Comparison of ENCODE assay signal across 1 cellular context in the genomic region with DNA sequence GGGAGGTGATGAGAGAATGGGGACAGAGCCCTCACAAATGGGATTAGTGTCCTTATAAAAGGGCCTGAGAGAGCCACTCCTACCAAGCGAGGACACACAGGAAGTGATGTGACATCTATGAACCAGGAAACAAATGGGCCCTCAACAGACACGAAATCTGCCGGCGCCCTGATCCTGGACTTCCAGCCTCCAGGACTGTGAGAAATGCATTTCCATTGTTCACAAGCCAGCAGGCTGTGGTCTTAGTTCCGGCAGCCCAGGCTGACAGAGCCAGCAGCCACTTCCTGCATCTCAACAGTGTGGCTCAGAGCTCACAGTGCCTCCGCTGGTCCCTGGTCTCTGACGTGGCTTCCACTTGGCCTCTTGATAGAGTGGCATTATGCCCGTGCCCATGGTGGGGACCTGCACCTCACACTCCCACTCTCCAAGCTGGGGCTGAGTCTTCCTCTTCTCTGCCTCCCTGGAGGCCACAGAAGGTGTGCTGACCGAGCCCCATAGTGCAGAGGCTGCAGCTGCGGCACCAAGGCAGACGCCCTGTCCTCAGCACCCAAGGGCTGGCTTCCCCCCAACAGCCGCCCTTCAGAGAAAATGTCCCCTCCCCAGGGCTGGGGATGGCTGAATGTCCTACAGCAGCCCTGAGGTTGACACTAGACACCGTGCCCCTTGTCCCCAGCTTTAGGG.
TF ChIP-seq lines count a peak whose summit lies in the region.

No MANE protein-coding gene starts in this region.

TF ChIP-seq in GM23338, 12 proteins besides CTCF, POLR2A, EP300 and RAD21:
- TF ChIP-seq, protein P1, sequence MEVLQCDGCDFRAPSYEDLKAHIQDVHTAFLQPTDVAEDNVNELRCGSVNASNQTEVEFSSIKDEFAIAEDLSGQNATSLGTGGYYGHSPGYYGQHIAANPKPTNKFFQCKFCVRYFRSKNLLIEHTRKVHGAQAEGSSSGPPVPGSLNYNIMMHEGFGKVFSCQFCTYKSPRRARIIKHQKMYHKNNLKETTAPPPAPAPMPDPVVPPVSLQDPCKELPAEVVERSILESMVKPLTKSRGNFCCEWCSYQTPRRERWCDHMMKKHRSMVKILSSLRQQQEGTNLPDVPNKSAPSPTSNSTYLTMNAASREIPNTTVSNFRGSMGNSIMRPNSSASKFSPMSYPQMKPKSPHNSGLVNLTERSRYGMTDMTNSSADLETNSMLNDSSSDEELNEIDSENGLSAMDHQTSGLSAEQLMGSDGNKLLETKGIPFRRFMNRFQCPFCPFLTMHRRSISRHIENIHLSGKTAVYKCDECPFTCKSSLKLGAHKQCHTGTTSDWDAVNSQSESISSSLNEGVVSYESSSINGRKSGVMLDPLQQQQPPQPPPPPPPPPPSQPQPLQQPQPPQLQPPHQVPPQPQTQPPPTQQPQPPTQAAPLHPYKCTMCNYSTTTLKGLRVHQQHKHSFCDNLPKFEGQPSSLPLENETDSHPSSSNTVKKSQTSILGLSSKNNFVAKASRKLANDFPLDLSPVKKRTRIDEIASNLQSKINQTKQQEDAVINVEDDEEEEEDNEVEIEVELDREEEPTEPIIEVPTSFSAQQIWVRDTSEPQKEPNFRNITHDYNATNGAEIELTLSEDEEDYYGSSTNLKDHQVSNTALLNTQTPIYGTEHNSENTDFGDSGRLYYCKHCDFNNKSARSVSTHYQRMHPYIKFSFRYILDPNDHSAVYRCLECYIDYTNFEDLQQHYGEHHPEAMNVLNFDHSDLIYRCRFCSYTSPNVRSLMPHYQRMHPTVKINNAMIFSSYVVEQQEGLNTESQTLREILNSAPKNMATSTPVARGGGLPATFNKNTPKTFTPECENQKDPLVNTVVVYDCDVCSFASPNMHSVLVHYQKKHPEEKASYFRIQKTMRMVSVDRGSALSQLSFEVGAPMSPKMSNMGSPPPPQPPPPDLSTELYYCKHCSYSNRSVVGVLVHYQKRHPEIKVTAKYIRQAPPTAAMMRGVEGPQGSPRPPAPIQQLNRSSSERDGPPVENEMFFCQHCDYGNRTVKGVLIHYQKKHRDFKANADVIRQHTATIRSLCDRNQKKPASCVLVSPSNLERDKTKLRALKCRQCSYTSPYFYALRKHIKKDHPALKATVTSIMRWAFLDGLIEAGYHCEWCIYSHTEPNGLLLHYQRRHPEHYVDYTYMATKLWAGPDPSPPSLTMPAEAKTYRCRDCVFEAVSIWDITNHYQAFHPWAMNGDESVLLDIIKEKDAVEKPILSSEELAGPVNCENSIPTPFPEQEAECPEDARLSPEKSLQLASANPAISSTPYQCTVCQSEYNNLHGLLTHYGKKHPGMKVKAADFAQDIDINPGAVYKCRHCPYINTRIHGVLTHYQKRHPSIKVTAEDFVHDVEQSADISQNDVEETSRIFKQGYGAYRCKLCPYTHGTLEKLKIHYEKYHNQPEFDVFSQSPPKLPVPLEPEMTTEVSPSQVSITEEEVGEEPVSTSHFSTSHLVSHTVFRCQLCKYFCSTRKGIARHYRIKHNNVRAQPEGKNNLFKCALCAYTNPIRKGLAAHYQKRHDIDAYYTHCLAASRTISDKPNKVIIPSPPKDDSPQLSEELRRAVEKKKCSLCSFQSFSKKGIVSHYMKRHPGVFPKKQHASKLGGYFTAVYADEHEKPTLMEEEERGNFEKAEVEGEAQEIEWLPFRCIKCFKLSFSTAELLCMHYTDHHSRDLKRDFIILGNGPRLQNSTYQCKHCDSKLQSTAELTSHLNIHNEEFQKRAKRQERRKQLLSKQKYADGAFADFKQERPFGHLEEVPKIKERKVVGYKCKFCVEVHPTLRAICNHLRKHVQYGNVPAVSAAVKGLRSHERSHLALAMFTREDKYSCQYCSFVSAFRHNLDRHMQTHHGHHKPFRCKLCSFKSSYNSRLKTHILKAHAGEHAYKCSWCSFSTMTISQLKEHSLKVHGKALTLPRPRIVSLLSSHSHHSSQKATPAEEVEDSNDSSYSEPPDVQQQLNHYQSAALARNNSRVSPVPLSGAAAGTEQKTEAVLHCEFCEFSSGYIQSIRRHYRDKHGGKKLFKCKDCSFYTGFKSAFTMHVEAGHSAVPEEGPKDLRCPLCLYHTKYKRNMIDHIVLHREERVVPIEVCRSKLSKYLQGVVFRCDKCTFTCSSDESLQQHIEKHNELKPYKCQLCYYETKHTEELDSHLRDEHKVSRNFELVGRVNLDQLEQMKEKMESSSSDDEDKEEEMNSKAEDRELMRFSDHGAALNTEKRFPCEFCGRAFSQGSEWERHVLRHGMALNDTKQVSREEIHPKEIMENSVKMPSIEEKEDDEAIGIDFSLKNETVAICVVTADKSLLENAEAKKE (CRISPR knock-in tag; IDR thresholded peaks at IDR 0.05): no peak
- TF ChIP-seq, protein P2, sequence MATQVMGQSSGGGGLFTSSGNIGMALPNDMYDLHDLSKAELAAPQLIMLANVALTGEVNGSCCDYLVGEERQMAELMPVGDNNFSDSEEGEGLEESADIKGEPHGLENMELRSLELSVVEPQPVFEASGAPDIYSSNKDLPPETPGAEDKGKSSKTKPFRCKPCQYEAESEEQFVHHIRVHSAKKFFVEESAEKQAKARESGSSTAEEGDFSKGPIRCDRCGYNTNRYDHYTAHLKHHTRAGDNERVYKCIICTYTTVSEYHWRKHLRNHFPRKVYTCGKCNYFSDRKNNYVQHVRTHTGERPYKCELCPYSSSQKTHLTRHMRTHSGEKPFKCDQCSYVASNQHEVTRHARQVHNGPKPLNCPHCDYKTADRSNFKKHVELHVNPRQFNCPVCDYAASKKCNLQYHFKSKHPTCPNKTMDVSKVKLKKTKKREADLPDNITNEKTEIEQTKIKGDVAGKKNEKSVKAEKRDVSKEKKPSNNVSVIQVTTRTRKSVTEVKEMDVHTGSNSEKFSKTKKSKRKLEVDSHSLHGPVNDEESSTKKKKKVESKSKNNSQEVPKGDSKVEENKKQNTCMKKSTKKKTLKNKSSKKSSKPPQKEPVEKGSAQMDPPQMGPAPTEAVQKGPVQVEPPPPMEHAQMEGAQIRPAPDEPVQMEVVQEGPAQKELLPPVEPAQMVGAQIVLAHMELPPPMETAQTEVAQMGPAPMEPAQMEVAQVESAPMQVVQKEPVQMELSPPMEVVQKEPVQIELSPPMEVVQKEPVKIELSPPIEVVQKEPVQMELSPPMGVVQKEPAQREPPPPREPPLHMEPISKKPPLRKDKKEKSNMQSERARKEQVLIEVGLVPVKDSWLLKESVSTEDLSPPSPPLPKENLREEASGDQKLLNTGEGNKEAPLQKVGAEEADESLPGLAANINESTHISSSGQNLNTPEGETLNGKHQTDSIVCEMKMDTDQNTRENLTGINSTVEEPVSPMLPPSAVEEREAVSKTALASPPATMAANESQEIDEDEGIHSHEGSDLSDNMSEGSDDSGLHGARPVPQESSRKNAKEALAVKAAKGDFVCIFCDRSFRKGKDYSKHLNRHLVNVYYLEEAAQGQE (IDR thresholded peaks at IDR 0.05; ENCODE audit: unreplicated experiment): no peak
- TF ChIP-seq POLR2AphosphoS5 (IDR thresholded peaks at IDR 0.05; ENCODE audit: low read depth) (no peak), JUNB (IDR thresholded peaks at IDR 0.05; ENCODE audit: unreplicated experiment) (no peak), NANOG (IDR thresholded peaks at IDR 0.05; ENCODE audit: borderline replicate concordance) (no peak), CREB1 (CRISPR knock-in tag; IDR thresholded peaks at IDR 0.05; ENCODE audit: low read depth) (no peak), EZH2phosphoT487 (IDR thresholded peaks at IDR 0.05; ENCODE audit: unreplicated experiment) (no peak), ZNF331 (CRISPR knock-in tag; IDR thresholded peaks at IDR 0.05; ENCODE audit: low read depth) (no peak), EZH2 (IDR thresholded peaks at IDR 0.05; ENCODE audit: low read depth, unreplicated experiment) (no peak), STAT1 (IDR thresholded peaks at IDR 0.05; ENCODE audit: unreplicated experiment) (no peak)
- TF ChIP-seq, protein P3, sequence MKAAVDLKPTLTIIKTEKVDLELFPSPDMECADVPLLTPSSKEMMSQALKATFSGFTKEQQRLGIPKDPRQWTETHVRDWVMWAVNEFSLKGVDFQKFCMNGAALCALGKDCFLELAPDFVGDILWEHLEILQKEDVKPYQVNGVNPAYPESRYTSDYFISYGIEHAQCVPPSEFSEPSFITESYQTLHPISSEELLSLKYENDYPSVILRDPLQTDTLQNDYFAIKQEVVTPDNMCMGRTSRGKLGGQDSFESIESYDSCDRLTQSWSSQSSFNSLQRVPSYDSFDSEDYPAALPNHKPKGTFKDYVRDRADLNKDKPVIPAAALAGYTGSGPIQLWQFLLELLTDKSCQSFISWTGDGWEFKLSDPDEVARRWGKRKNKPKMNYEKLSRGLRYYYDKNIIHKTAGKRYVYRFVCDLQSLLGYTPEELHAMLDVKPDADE (IDR thresholded peaks at IDR 0.05): no peak
